ENCODE assay signal across 17 cellular contexts in the genomic region with DNA sequence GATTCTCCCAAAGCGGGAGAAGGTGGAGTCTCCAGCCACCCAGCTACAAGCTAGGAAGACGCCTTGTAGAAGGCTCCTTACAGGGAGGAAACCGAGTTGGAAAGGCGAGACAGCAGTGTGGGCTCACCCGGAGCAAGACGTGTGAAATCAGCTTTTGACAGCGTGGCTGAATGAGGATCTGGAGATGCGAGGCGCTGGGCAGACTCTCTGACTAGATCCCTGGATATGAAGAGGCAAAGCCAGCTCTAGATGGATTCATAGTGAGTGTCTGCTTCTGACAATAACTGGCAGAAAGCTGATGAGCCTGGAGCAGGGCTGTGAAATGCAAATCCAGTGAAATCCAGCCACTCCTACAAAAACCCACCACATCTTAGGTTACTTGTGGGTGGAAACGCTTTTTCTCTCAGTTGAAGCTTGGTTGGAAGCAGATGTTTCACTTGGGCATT. TPM values are rescaled to one million over a fixed set of nuclear protein-coding genes. Genes with fewer than 3 reads are reported as not detected.
DNase-seq lines count a peak whose midpoint lies in the region; ATAC-seq and TF ChIP-seq lines count a peak whose summit lies in the region.
"Had no signal": no experiment of that assay in that cellular context is flagged by ENCODE, and none has a peak within 500 bp of the region (broad histone marks: within the 10 kb centered on the region; RNA-seq: fewer than 3 reads in every experiment).

No MANE protein-coding gene starts in this region.

- peak overlapping the region; percentile 99 for H2AK5ac ChIP-seq in IMR-90 (ENCODE audit: low read depth, low read length)

- peak overlapping the region; percentile 84 for H4K5ac ChIP-seq in IMR-90 (ENCODE audit: low read depth, low read length)

- H3K36me3 ChIP-seq in A673 (ENCODE audit: insufficient read depth, low read length, poor library complexity, severe bottlenecking) (no peaks in the 10 kb centered on the region), IMR-90 (ENCODE audit: control insufficient read depth, insufficient read depth, low read length) (peaks cover 3% of the 10 kb centered on the region), rectal smooth muscle tissue (ENCODE audit: control insufficient read depth, insufficient read depth, low read length) (peaks cover 2% of the 10 kb centered on the region)

- peak overlapping the region; percentile 93 to 95; a peak in 3 of 4 replicates for H4K8ac ChIP-seq in IMR-90 (ENCODE audit: low read depth in 2 of 2, low read length in 2 of 2)

- no peaks in the 10 kb centered on the region for H3K9me3 ChIP-seq in A673 (ENCODE audit: low read depth, low read length, poor library complexity, severe bottlenecking)
- H3K9me3 ChIP-seq in IMR-90 (ENCODE audit: control insufficient read depth, insufficient read depth, low read length): no peaks in the 10 kb centered on the region

- H4K91ac ChIP-seq in IMR-90 (ENCODE audit: insufficient read depth, low read depth, low read length): peak overlapping the region; percentile 96

- H2BK15ac ChIP-seq in IMR-90 (ENCODE audit: low read depth, low read length): peak overlapping the region; percentile 95

- H3K27ac ChIP-seq in A673 (ENCODE audit: low read depth, low read length, poor library complexity, severe bottlenecking) (peak overlapping the region; percentile 32), IMR-90 (ENCODE audit: insufficient read depth, low read length) (peak overlapping the region; percentile 83), rectal smooth muscle tissue (ENCODE audit: low read depth, low read length) (peak overlapping the region; percentile 36)

- WGBS in IMR-90 (ENCODE audit: extremely low coverage in 2 of 2, insufficient read length in 1 of 2), 2 experiments: 77% methylated on average over 10 of the region's 10 CpGs; no CpG with 5 or more reads in 1 of the 2 experiments

- no peak for TF ChIP-seq RAD21 in IMR-90 (IDR thresholded peaks at IDR 0.05; ENCODE audit: low read length)

- no peak overlapping the region for H3K56ac ChIP-seq in IMR-90 (ENCODE audit: extremely low read depth, insufficient read depth, low read length)

- no peak overlapping the region for H3K4me3 ChIP-seq in A673 (ENCODE audit: low read depth, low read length, poor library complexity, severe bottlenecking)
- H3K4me3 ChIP-seq in IMR-90 (ENCODE audit: insufficient read depth, low read depth, low read length): no peak overlapping the region
- no peak overlapping the region for H3K4me3 ChIP-seq in rectal smooth muscle tissue (ENCODE audit: low read length)

- peak overlapping the region; percentile 83 for H3K18ac ChIP-seq in IMR-90 (ENCODE audit: low read depth, low read length)

- ATAC-seq in IMR-90 (ENCODE audit: low read depth) (no peak), left colon (no peak)
- ATAC-seq: effector memory CD8-positive, alpha-beta T cell; natural killer cell treated with Interleukin-12 subunit alpha and Interleukin-12 subunit beta and Interleukin-15 and Interleukin-18, amount 100 ng/mL, for 72 hours had no signal

- peak overlapping the region; percentile 48 for H2AFZ ChIP-seq in IMR-90 (replicated peaks; ENCODE audit: low read length, poor library complexity)

- no peaks in the 10 kb centered on the region for H4K20me1 ChIP-seq in IMR-90 (ENCODE audit: insufficient read depth, low read length)

- peaks cover 0 to 16% of the 10 kb centered on the region in 2 experiments; a peak in 2 of 4 replicates for H3K79me1 ChIP-seq in IMR-90 (ENCODE audit: low read depth in 1 of 2, low read length in 2 of 2)

- H3K4me1 ChIP-seq in A673 (ENCODE audit: insufficient read depth, low read length, poor library complexity, severe bottlenecking) (peaks cover 25% of the 10 kb centered on the region), IMR-90 (ENCODE audit: control insufficient read depth, insufficient read depth, low read length) (peaks cover 30% of the 10 kb centered on the region), rectal smooth muscle tissue (ENCODE audit: control insufficient read depth, insufficient read depth, low read length) (peaks cover 18% of the 10 kb centered on the region)

- no peak for TF ChIP-seq CTCF in A673 (conservative IDR thresholded peaks at IDR 0.05; ENCODE audit: low read depth, low read length)
- no peak for TF ChIP-seq CTCF in IMR-90 (conservative IDR thresholded peaks at IDR 0.05; ENCODE audit: low read depth, low read length)

- peak overlapping the region; percentile 98 for H2BK120ac ChIP-seq in IMR-90 (ENCODE audit: low read depth, low read length)

- peak overlapping the region; percentile 93 for H2AK9ac ChIP-seq in IMR-90 (replicated peaks; ENCODE audit: low read depth, low read length, poor library complexity)

- no peak overlapping the region for H3K9ac ChIP-seq in IMR-90 (ENCODE audit: low read depth, low read length)
- no peak overlapping the region for H3K9ac ChIP-seq in rectal smooth muscle tissue (ENCODE audit: low read length)

- no peak overlapping the region for H3K4me2 ChIP-seq in IMR-90 (ENCODE audit: low read depth, low read length)

- peak overlapping the region; percentile 96 for H3K14ac ChIP-seq in IMR-90 (replicated peaks; ENCODE audit: low read depth, low read length)

- in situ Hi-C loops in IMR-90 (cut with MboI; ENCODE audit: low sequenced_read_pairs): no loop called here

- no peak for TF ChIP-seq POLR2A in IMR-90 (IDR thresholded peaks at IDR 0.05; ENCODE audit: low read depth, low read length)

- peak overlapping the region; percentile 97 for H2BK20ac ChIP-seq in IMR-90 (ENCODE audit: low read depth, low read length)

- H3K27me3 ChIP-seq in A673 (replicated peaks; ENCODE audit: insufficient read depth, low read depth, low read length, poor library complexity) (no peaks in the 10 kb centered on the region), IMR-90 (ENCODE audit: control insufficient read depth, insufficient read depth, low read length) (no peaks in the 10 kb centered on the region), rectal smooth muscle tissue (ENCODE audit: control insufficient read depth, insufficient read depth, low read length) (no peaks in the 10 kb centered on the region)

- DNase-seq in A673 (ENCODE audit: low spot score): peak; percentile 21
- DNase-seq in IMR-90: no peak
- DNase-seq in fibroblast of gingiva (ENCODE audit: low read depth): peak; percentile 49
- no peak for DNase-seq in NOMO-1 treated with dmso at 0.1 percent for 144 hours (lab: John Stamatoyannopoulos, UW; ENCODE audit: unreplicated experiment)
- no peak for DNase-seq in left colon
- no peak for DNase-seq in pons (ENCODE audit: low spot score)
- DNase-seq in T-helper 1 cell: no peak
- DNase-seq: activated CD4-positive, alpha-beta T cell treated with anti-CD3 and anti-CD28 coated beads for 4 hours; AML-193; DMS153; effector memory CD8-positive, alpha-beta T cell; Karpas-422; NCI-H187 treated with DMSO at 0.1 percent for 48 hours had no signal

- peak overlapping the region; percentile 99 for H3K4ac ChIP-seq in IMR-90 (ENCODE audit: low read depth, low read length)

- intact Hi-C loops in A673 (cut with micrococcal nuclease; ENCODE audit: unreplicated experiment) (no loop called here), IMR-90 (cut with micrococcal nuclease) (no loop called here), left colon (cut with DNase I, micrococcal nuclease) (loop anchor here in 1 of 2 donors (5.0 kb wide), 1 partner anchor 64 kb away; no protein-coding TSS in a partner anchor)

- CTCF ChIA-PET in A673 (lab: Charles Lee) (interaction anchor here (1.1 to 1.2 kb wide), 2 partner anchors 68 to 267 kb away, joined by 5 read pairs; no protein-coding TSS in a partner anchor), IMR-90 (lab: Yijun Ruan, JAX) (interaction anchor here (1.0 to 1.4 kb wide), 3 partner anchors 12 to 68 kb away, joined by 3 to 4 read pairs (median 3); no protein-coding TSS in a partner anchor)

- peak overlapping the region; percentile 86 for H2BK5ac ChIP-seq in IMR-90 (ENCODE audit: low read depth, low read length, poor library complexity, severe bottlenecking)

- dilution Hi-C loops in IMR-90 (cut with HindIII; ENCODE audit: low sequenced_read_pairs, unreplicated experiment): no loop called here

- POLR2A ChIA-PET in A673 (lab: Charles Lee; ENCODE audit: low non-redundant PET): no interaction called here
- POLR2A ChIA-PET in IMR-90 (lab: Charles Lee; ENCODE audit: unreplicated experiment): no interaction called here

- peak overlapping the region; percentile 84 for H3K23ac ChIP-seq in IMR-90 (ENCODE audit: low read depth, low read length)

- BruUV-seq in A673 (replicated peaks; lab: Mats Ljungman, UMichigan) (no TSS peak), IMR-90 (replicated peaks; lab: Mats Ljungman, UMichigan) (no TSS peak)

- peaks cover 28% of the 10 kb centered on the region for H3K9me1 ChIP-seq in IMR-90 (ENCODE audit: insufficient read depth, low read length)

TF ChIP-seq in IMR-90, 13 proteins besides CTCF, POLR2A, EP300 and RAD21 (continues in another document):
- TF ChIP-seq CEBPB (IDR thresholded peaks at IDR 0.05; ENCODE audit: low read depth, low read length): no peak
- TF ChIP-seq RCOR1 (IDR thresholded peaks at IDR 0.05; ENCODE audit: insufficient replicate concordance, low read length): no peak
- no peak for TF ChIP-seq SMC3 (IDR thresholded peaks at IDR 0.05; ENCODE audit: low read depth, low read length)
- TF ChIP-seq MAFK (IDR thresholded peaks at IDR 0.05; ENCODE audit: low read depth, low read length): no peak
- TF ChIP-seq NFE2L2 (IDR thresholded peaks at IDR 0.05; ENCODE audit: low read depth, low read length): no peak

RNA-seq across cellular contexts. Expression of a gene that starts 41.0 kb away (rescaled TPM):
- not detected in 2 replicates for total RNA-seq in A673 (2021)
- not detected in 2 replicates for total RNA-seq in IMR-90 (2012; rRNA removed)
- polyA plus RNA-seq in IMR-90 (2012; rRNA removed): not detected in 2 replicates
- not detected in 2 replicates for polyA plus RNA-seq in IMR-90 (2012; cell fraction: cytosol; rRNA removed)
- polyA plus RNA-seq in IMR-90 (2012; cell fraction: nucleus; rRNA removed; ENCODE audit: low replicate concordance): 0.14 TPM in 1 of 2 replicates, not detected in the other
- total RNA-seq in left colon: not detected
- total RNA-seq: activated T-helper 1 cell treated with anti-CD3 and anti-CD28 coated beads, Interleukin-12 subunit alpha, Interleukin-12 subunit beta, Interleukin-2, Interleukin-4 antibody, amounts not matched to agents 30 ng/mL and 10 ng/mL and 1 ng/mL, durations not matched to agents 14 hours and 24 hours and 36 hours; kidney epithelial cell; natural killer cell treated with Interleukin-12 subunit alpha and Interleukin-12 subunit beta and Interleukin-15 and Interleukin-18, amount 100 ng/mL, for 72 hours had no signal

RNA-seq across cellular contexts. Expression of a gene that starts 46.8 kb away (rescaled TPM):
- total RNA-seq in A673 (2021): 39.7 and 40.0 TPM in 2 replicates
- total RNA-seq in IMR-90 (2012; rRNA removed): 8.8 and 10.3 TPM in 2 replicates
- 22.6 and 23.1 TPM in 2 replicates for polyA plus RNA-seq in IMR-90 (2012; rRNA removed)
- polyA plus RNA-seq in IMR-90 (2012; cell fraction: cytosol; rRNA removed): 28.1 and 29.3 TPM in 2 replicates
- polyA plus RNA-seq in IMR-90 (2012; cell fraction: nucleus; rRNA removed; ENCODE audit: low replicate concordance): 43.2 and 105 TPM in 2 replicates
- 10 to 100 TPM; 26.6 to 28.5 TPM for total RNA-seq in left colon

RNA-seq across cellular contexts. Expression of a gene that starts 49.2 kb away (rescaled TPM):
- 7.3 and 10.3 TPM in 2 replicates for total RNA-seq in A673 (2021)
- total RNA-seq in IMR-90 (2012; rRNA removed): 11.8 and 12.5 TPM in 2 replicates
- polyA plus RNA-seq in IMR-90 (2012; rRNA removed): 21.2 and 25.0 TPM in 2 replicates
- polyA plus RNA-seq in IMR-90 (2012; cell fraction: cytosol; rRNA removed): 15.0 and 22.2 TPM in 2 replicates
- 13.0 and 29.7 TPM in 2 replicates for polyA plus RNA-seq in IMR-90 (2012; cell fraction: nucleus; rRNA removed; ENCODE audit: low replicate concordance)
- 10 to 100 TPM; 10.9 to 15.4 TPM for total RNA-seq in left colon

Comparison
In these comparisons a context has a peak if more than half of its experiments do, and no peak if none do; other contexts are left out.
1. DNase-seq: peak in A673 (single experiment) and fibroblast of gingiva (single experiment); none in IMR-90 (single experiment), NOMO-1 treated with dmso at 0.1 percent for 144 hours (single experiment), left colon (0 of 2), pons (single experiment) and T-helper 1 cell (0 of 5).
2. H3K27ac ChIP-seq: peak in every context shown above with its lines; median percentile 83 in IMR-90; 36 in rectal smooth muscle tissue; 32 in A673.